ENCODE assay signal across 1 cellular context in the genomic region with DNA sequence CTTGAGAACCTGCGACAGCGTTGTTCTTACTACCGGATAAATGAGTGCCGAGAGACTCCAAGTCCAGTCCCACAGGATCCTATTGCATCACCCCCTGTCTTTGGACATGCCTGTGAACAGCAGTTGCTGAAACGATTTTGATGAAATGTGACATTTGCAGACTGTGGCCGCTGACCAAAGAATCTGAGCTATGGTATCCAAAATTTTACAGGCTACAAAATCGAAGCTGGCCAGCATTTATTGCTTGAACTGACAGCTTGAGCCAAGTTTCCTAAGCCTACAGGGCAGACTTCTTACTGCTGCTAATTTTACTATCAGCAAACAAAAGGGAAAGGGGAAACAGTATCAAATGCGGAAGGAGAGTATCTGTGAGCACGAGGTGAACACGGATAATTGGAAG.
TF ChIP-seq lines count a peak whose summit lies in the region.

No MANE protein-coding gene starts in this region.

TF ChIP-seq in HepG2, 621 proteins besides CTCF, POLR2A, EP300 and RAD21:
- TF ChIP-seq ZSCAN31 (CRISPR knock-in tag; IDR thresholded peaks at IDR 0.05; ENCODE audit: low read depth): no peak
- TF ChIP-seq, protein P1, sequence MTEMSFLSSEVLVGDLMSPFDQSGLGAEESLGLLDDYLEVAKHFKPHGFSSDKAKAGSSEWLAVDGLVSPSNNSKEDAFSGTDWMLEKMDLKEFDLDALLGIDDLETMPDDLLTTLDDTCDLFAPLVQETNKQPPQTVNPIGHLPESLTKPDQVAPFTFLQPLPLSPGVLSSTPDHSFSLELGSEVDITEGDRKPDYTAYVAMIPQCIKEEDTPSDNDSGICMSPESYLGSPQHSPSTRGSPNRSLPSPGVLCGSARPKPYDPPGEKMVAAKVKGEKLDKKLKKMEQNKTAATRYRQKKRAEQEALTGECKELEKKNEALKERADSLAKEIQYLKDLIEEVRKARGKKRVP (CRISPR knock-in tag; IDR thresholded peaks at IDR 0.05): peak in 1 of 2 experiments; percentile 66; a peak in 2 of 4 replicates
- peak; percentile 66 for TF ChIP-seq CEBPG (CRISPR knock-in tag; IDR thresholded peaks at IDR 0.05)
- peak; percentile 85 for TF ChIP-seq CEBPB (IDR thresholded peaks at IDR 0.05; ENCODE audit: borderline replicate concordance, low read depth, low read length)
